1 cellular context compared by ENCODE assay signal in genomic region chr11:61489833-61490585, GRCh38.
TF ChIP-seq lines count a peak whose summit lies in the region.

No MANE protein-coding gene starts in this region.

TF ChIP-seq in K562, 482 proteins besides CTCF, POLR2A, EP300 and RAD21 (continued from another document):
- no peak for TF ChIP-seq ZNF407 (IDR thresholded peaks at IDR 0.05; ENCODE audit: low read depth)
- no peak for TF ChIP-seq ZEB2 (IDR thresholded peaks at IDR 0.05)
- no peak for TF ChIP-seq CSDE1 (IDR thresholded peaks at IDR 0.05)
- no peak for TF ChIP-seq BRF1 (IDR thresholded peaks at IDR 0.05; ENCODE audit: borderline replicate concordance, extremely low read depth, insufficient read length)
- no peak for TF ChIP-seq RBM14 (IDR thresholded peaks at IDR 0.05; ENCODE audit: borderline replicate concordance, insufficient read depth, low read depth, low read length)
- TF ChIP-seq POLR3G (IDR thresholded peaks at IDR 0.05; ENCODE audit: extremely low read depth, insufficient read length, insufficient replicate concordance) = no peak
